In the genomic region with DNA sequence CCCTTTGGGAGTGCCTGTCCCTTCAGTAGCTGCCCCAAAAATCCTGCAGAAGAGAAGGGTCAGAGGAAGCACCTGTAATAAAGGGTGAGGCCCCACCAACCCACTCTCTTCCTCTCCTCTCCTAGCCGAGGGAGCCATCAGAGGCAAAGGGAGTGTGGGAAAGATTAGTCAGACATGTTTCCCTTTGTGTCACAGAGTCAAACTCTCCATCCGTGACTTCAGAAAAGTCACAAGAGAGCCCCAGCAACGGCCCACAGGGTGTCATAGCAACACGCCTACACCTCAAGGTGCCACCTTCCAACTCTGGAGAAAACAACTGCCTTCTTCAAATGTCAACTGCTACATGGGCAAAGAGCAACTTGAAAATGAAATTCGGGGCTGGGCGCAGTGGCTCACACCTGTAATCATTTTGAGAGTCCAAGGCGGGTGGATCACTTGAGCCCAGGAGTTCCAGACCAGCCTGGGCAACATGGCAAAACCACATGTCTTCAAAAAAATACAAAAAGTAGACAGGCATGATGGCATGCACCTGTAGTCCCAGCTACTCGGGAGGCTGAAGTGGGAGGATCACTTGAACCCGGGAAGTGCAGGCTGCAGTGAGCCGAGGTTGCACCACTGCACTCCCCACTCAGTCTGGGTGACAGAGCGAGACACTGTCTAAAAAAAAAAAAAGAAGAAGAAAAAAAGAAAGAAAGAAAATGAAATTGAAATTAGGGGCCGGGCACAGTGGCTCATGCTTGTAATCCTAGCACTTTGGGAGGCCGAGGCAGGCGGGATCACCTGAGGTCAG, we compare ENCODE assay signal across 8 cellular contexts. TPM values are rescaled to one million over a fixed set of nuclear protein-coding genes. Genes with fewer than 3 reads are reported as not detected.
DNase-seq lines count a peak whose midpoint lies in the region; ATAC-seq and TF ChIP-seq lines count a peak whose summit lies in the region.

No MANE protein-coding gene starts in this region.

- intact Hi-C loops in Right ventricle myocardium superior (cut with DNase I) (no loop called here), esophagus squamous epithelium (cut with DNase I) (loop anchor here (5.0 kb wide), 2 partner anchors 35 to 110 kb away; no protein-coding TSS in a partner anchor)

- no peaks in the 10 kb centered on the region for H3K36me3 ChIP-seq in esophagus squamous epithelium

- no peaks in the 10 kb centered on the region for H3K27me3 ChIP-seq in esophagus squamous epithelium

- peak; percentile 80 to 97 for DNase-seq in activated CD4-positive, alpha-beta T cell treated with anti-CD3 and anti-CD28 coated beads, Interleukin-2, amount 50 U/mL, for 24 hours (ENCODE audit: low read depth in 1 of 2, low spot score in 1 of 2)
- DNase-seq in kidney tubule cell (ENCODE audit: low spot score) (peak; percentile 82), Right ventricle myocardium superior (no peak), esophagus squamous epithelium (lab: John Stamatoyannopoulos, UW) (no peak), NCI-H1105 treated with DMSO at 0.1 percent for 48 hours (lab: John Stamatoyannopoulos, UW) (no peak)
- DNase-seq in stimulated activated naive CD8-positive, alpha-beta T cell treated with anti-CD3 and anti-CD28 coated beads, Interleukin-15, Interleukin-2, amounts not matched to agents 100 U/mL and 50 U/mL, for 24 hours: peak; percentile 93

- no peak for TF ChIP-seq CTCF in esophagus squamous epithelium (IDR thresholded peaks at IDR 0.05)

- H3K4me3 ChIP-seq in esophagus squamous epithelium: no peak overlapping the region

- peak; percentile 53 for ATAC-seq in GM18873 (IDR thresholded peaks at IDR 0.05; ENCODE audit: low FRiP score, unreplicated experiment)
- ATAC-seq in HG03060 (IDR thresholded peaks at IDR 0.05; ENCODE audit: low read depth, unreplicated experiment): peak; percentile 50
- peak; percentile 84 for ATAC-seq in stimulated activated naive CD8-positive, alpha-beta T cell treated with anti-CD3 and anti-CD28 coated beads, Interleukin-15, Interleukin-2, amounts not matched to agents 100 U/mL and 50 U/mL, for 24 hours
- ATAC-seq in Right ventricle myocardium superior (ENCODE audit: poor library complexity): no peak

- peaks cover 20 to 30% (median 22%) of the 10 kb centered on the region in 3 donors for H3K4me1 ChIP-seq in esophagus squamous epithelium

- WGBS in esophagus squamous epithelium, 2 donors: 65 to 69% methylated on average over 14 of the region's 14 CpGs

- no peaks in the 10 kb centered on the region for H3K9me3 ChIP-seq in esophagus squamous epithelium

- no peak for TF ChIP-seq POLR2A in esophagus squamous epithelium (IDR thresholded peaks at IDR 0.05)

- peak overlapping the region in 2 of 4 donors; percentile 38 to 47 for H3K27ac ChIP-seq in esophagus squamous epithelium

RNA-seq across cellular contexts. Expression of a gene that starts 17.7 kb away (rescaled TPM):
- total RNA-seq in Right ventricle myocardium superior (0.30 TPM), esophagus squamous epithelium (1 to 10 TPM in 3 of 4 donors, under 1 TPM in 1; 0.49 to 4.2 (median 2.9) TPM)

RNA-seq across cellular contexts. Expression of a gene that starts 24.8 kb away (rescaled TPM):
- total RNA-seq in Right ventricle myocardium superior: 11.1 TPM
- 10 to 100 TPM in 3 of 4 donors, 1 to 10 TPM in 1; 7.7 to 25.6 (median 18.2) TPM for total RNA-seq in esophagus squamous epithelium

RNA-seq across cellular contexts. Expression of a gene that starts 43.1 kb away (rescaled TPM):
- total RNA-seq in Right ventricle myocardium superior (23.2 TPM), esophagus squamous epithelium (100 to 1,000 TPM in 3 of 4 donors, 10 to 100 TPM in 1; 98.2 to 171 (median 136) TPM)

RNA-seq across cellular contexts. Expression of a gene that starts 43.4 kb away (rescaled TPM):
- total RNA-seq in Right ventricle myocardium superior: 3.2 TPM
- 1 to 10 TPM; 1.2 to 9.1 (median 5.1) TPM for total RNA-seq in esophagus squamous epithelium

RNA-seq across cellular contexts. Expression of a gene that starts 51.7 kb away (rescaled TPM):
- total RNA-seq in Right ventricle myocardium superior: not detected
- 100 to 1,000 TPM in 3 of 4 donors, 10 to 100 TPM in 1; 88.9 to 266 (median 111) TPM for total RNA-seq in esophagus squamous epithelium

Comparison
In these comparisons a context has a peak if more than half of its experiments do, and no peak if none do; other contexts are left out.
1. DNase-seq: peak in activated CD4-positive, alpha-beta T cell treated with anti-CD3 and anti-CD28 coated beads, Interleukin-2, amount 50 U/mL, for 24 hours (2 of 2), kidney tubule cell (single experiment) and stimulated activated naive CD8-positive, alpha-beta T cell treated with anti-CD3 and anti-CD28 coated beads, Interleukin-15, Interleukin-2, amounts not matched to agents 100 U/mL and 50 U/mL, for 24 hours (single experiment); none in Right ventricle myocardium superior (single experiment), esophagus squamous epithelium (single experiment) and NCI-H1105 treated with DMSO at 0.1 percent for 48 hours (single experiment).